2 cellular contexts compared by ENCODE assay signal in genomic region chr1:155893389-155894142, GRCh38.
TF ChIP-seq lines count a peak whose summit lies in the region.

No MANE protein-coding gene starts in this region.

TF ChIP-seq in IMR-90, 13 proteins besides CTCF, POLR2A, EP300 and RAD21:
- TF ChIP-seq SMC3 (IDR thresholded peaks at IDR 0.05; ENCODE audit: low read depth, low read length) (no peak), FOS (IDR thresholded peaks at IDR 0.05; ENCODE audit: low read depth, low read length) (0 out of 2 replicates have a peak, but pooled peaks have one; percentile 9), BHLHE40 (IDR thresholded peaks at IDR 0.05; ENCODE audit: low read depth, low read length) (peak; percentile 56; the same call in 1 of the 2 replicates), RFX5 (IDR thresholded peaks at IDR 0.05; ENCODE audit: low read depth, low read length) (no peak), MAZ (IDR thresholded peaks at IDR 0.05; ENCODE audit: borderline replicate concordance, low read depth, low read length) (no peak), NFE2L2 (IDR thresholded peaks at IDR 0.05; ENCODE audit: low read depth, low read length) (no peak), CEBPB (IDR thresholded peaks at IDR 0.05; ENCODE audit: low read depth, low read length) (peak; percentile 51), MAFK (IDR thresholded peaks at IDR 0.05; ENCODE audit: low read depth, low read length) (no peak; the same call in 1 of the 2 replicates), MXI1 (IDR thresholded peaks at IDR 0.05; ENCODE audit: borderline replicate concordance, low read depth, low read length) (no peak), CHD1 (IDR thresholded peaks at IDR 0.05; ENCODE audit: low read depth, low read length) (no peak), RCOR1 (IDR thresholded peaks at IDR 0.05; ENCODE audit: insufficient replicate concordance, low read length) (no peak)
- TF ChIP-seq, protein P1, sequence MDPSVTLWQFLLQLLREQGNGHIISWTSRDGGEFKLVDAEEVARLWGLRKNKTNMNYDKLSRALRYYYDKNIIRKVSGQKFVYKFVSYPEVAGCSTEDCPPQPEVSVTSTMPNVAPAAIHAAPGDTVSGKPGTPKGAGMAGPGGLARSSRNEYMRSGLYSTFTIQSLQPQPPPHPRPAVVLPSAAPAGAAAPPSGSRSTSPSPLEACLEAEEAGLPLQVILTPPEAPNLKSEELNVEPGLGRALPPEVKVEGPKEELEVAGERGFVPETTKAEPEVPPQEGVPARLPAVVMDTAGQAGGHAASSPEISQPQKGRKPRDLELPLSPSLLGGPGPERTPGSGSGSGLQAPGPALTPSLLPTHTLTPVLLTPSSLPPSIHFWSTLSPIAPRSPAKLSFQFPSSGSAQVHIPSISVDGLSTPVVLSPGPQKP (IDR thresholded peaks at IDR 0.05; ENCODE audit: borderline replicate concordance, low read depth, low read length), result no peak
- TF ChIP-seq, protein P2, sequence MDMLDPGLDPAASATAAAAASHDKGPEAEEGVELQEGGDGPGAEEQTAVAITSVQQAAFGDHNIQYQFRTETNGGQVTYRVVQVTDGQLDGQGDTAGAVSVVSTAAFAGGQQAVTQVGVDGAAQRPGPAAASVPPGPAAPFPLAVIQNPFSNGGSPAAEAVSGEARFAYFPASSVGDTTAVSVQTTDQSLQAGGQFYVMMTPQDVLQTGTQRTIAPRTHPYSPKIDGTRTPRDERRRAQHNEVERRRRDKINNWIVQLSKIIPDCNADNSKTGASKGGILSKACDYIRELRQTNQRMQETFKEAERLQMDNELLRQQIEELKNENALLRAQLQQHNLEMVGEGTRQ (IDR thresholded peaks at IDR 0.05; ENCODE audit: low read depth, low read length), result peak; percentile 97

TF ChIP-seq in K562, 482 proteins besides CTCF, POLR2A, EP300 and RAD21 (continues in another document):
- TF ChIP-seq KLF6 (CRISPR knock-in tag; IDR thresholded peaks at IDR 0.05; ENCODE audit: borderline replicate concordance) (no peak), CBX1 (IDR thresholded peaks at IDR 0.05; ENCODE audit: low read depth) (no peak), TEAD1 (CRISPR knock-in tag; IDR thresholded peaks at IDR 0.05) (0 out of 4 replicates have a peak, but pooled peaks of 1 of the 2 experiments have one; percentile 27), SNAPC5 (CRISPR knock-in tag; IDR thresholded peaks at IDR 0.05) (no peak), SRSF9 (IDR thresholded peaks at IDR 0.05; ENCODE audit: borderline replicate concordance, low read depth, low read length) (no peak), ZNF384 (IDR thresholded peaks at IDR 0.05; ENCODE audit: low read depth, low read length) (0 out of 2 replicates have a peak, but pooled peaks have one; percentile 18), RAD51 (IDR thresholded peaks at IDR 0.05; ENCODE audit: borderline replicate concordance, low read depth) (peak; percentile 75), CEBPB (tag; IDR thresholded peaks at IDR 0.05) (peak; percentile 76), KLF13 (tag; IDR thresholded peaks at IDR 0.05; ENCODE audit: borderline replicate concordance, low read depth) (no peak), ARID2 (IDR thresholded peaks at IDR 0.05) (no peak), ATF7 (IDR thresholded peaks at IDR 0.05) (peak; percentile 30; the same call in 1 of the 2 replicates), NCOA2 (IDR thresholded peaks at IDR 0.05; ENCODE audit: partially characterized antibody in 2 of 2) (no peak), GATA2 (CRISPR knock-in tag; IDR thresholded peaks at IDR 0.05) (no peak), MXI1 (IDR thresholded peaks at IDR 0.05; ENCODE audit: low read depth, low read length) (no peak), RBFOX2 (IDR thresholded peaks at IDR 0.05; ENCODE audit: low read depth, low read length) (no peak), FOXJ3 (CRISPR knock-in tag; IDR thresholded peaks at IDR 0.05) (no peak), ZNF232 (CRISPR knock-in tag; IDR thresholded peaks at IDR 0.05) (no peak), FOXP1 (CRISPR knock-in tag; IDR thresholded peaks at IDR 0.05) (no peak), ZNF586 (CRISPR knock-in tag; conservative IDR thresholded peaks at IDR 0.05) (no peak), USF1 (CRISPR knock-in tag; IDR thresholded peaks at IDR 0.05) (peak; percentile 70), RFX5 (IDR thresholded peaks at IDR 0.05; ENCODE audit: low read depth, low read length) (no peak), ZNF699 (CRISPR knock-in tag; IDR thresholded peaks at IDR 0.05; ENCODE audit: insufficient replicate concordance) (no peak), MAZ (CRISPR knock-in tag; conservative IDR thresholded peaks at IDR 0.05 in 1 of 2, IDR thresholded peaks at IDR 0.05 in 1 of 2) (no peak), ZNF57 (CRISPR knock-in tag; IDR thresholded peaks at IDR 0.05) (no peak), ERF (CRISPR knock-in tag; IDR thresholded peaks at IDR 0.05) (no peak), HNRNPUL1 (IDR thresholded peaks at IDR 0.05; ENCODE audit: low read length) (no peak), CEBPG (CRISPR knock-in tag; IDR thresholded peaks at IDR 0.05) (no peak), CEBPG (tag; conservative IDR thresholded peaks at IDR 0.05 in 1 of 2, IDR thresholded peaks at IDR 0.05 in 1 of 2) (peak; percentile 21 to 61; a peak in 2 of 4 replicates), CBX5 (IDR thresholded peaks at IDR 0.05; ENCODE audit: borderline replicate concordance, low read depth) (no peak), MITF (IDR thresholded peaks at IDR 0.05) (no peak), ZZZ3 (IDR thresholded peaks at IDR 0.05) (no peak), THAP7 (CRISPR knock-in tag; IDR thresholded peaks at IDR 0.05) (no peak)
- TF ChIP-seq, protein P3, sequence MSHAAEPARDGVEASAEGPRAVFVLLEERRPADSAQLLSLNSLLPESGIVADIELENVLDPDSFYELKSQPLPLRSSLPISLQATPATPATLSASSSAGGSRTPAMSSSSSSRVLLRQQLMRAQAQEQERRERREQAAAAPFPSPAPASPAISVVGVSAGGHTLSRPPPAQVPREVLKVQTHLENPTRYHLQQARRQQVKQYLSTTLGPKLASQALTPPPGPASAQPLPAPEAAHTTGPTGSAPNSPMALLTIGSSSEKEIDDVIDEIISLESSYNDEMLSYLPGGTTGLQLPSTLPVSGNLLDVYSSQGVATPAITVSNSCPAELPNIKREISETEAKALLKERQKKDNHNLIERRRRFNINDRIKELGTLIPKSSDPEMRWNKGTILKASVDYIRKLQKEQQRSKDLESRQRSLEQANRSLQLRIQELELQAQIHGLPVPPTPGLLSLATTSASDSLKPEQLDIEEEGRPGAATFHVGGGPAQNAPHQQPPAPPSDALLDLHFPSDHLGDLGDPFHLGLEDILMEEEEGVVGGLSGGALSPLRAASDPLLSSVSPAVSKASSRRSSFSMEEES (CRISPR knock-in tag; IDR thresholded peaks at IDR 0.05), result peak; percentile 70
- TF ChIP-seq, protein P4, sequence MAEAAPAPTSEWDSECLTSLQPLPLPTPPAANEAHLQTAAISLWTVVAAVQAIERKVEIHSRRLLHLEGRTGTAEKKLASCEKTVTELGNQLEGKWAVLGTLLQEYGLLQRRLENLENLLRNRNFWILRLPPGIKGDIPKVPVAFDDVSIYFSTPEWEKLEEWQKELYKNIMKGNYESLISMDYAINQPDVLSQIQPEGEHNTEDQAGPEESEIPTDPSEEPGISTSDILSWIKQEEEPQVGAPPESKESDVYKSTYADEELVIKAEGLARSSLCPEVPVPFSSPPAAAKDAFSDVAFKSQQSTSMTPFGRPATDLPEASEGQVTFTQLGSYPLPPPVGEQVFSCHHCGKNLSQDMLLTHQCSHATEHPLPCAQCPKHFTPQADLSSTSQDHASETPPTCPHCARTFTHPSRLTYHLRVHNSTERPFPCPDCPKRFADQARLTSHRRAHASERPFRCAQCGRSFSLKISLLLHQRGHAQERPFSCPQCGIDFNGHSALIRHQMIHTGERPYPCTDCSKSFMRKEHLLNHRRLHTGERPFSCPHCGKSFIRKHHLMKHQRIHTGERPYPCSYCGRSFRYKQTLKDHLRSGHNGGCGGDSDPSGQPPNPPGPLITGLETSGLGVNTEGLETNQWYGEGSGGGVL (CRISPR knock-in tag; IDR thresholded peaks at IDR 0.05), result no peak
- TF ChIP-seq, protein P1 (CRISPR knock-in tag; IDR thresholded peaks at IDR 0.05), result no peak
- TF ChIP-seq, protein P5, sequence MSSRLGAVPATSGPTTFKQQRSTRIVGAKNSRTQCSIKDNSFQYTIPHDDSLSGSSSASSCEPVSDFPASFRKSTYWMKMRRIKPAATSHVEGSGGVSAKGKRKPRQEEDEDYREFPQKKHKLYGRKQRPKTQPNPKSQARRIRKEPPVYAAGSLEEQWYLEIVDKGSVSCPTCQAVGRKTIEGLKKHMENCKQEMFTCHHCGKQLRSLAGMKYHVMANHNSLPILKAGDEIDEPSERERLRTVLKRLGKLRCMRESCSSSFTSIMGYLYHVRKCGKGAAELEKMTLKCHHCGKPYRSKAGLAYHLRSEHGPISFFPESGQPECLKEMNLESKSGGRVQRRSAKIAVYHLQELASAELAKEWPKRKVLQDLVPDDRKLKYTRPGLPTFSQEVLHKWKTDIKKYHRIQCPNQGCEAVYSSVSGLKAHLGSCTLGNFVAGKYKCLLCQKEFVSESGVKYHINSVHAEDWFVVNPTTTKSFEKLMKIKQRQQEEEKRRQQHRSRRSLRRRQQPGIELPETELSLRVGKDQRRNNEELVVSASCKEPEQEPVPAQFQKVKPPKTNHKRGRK (tag; IDR thresholded peaks at IDR 0.05), result no peak
- TF ChIP-seq, protein P6, sequence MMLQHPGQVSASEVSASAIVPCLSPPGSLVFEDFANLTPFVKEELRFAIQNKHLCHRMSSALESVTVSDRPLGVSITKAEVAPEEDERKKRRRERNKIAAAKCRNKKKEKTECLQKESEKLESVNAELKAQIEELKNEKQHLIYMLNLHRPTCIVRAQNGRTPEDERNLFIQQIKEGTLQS (IDR thresholded peaks at IDR 0.05), result peak; percentile 43; the same call in 1 of the 2 replicates
- TF ChIP-seq, protein P6 (CRISPR knock-in tag; conservative IDR thresholded peaks at IDR 0.05), result no peak
- TF ChIP-seq, protein P7, sequence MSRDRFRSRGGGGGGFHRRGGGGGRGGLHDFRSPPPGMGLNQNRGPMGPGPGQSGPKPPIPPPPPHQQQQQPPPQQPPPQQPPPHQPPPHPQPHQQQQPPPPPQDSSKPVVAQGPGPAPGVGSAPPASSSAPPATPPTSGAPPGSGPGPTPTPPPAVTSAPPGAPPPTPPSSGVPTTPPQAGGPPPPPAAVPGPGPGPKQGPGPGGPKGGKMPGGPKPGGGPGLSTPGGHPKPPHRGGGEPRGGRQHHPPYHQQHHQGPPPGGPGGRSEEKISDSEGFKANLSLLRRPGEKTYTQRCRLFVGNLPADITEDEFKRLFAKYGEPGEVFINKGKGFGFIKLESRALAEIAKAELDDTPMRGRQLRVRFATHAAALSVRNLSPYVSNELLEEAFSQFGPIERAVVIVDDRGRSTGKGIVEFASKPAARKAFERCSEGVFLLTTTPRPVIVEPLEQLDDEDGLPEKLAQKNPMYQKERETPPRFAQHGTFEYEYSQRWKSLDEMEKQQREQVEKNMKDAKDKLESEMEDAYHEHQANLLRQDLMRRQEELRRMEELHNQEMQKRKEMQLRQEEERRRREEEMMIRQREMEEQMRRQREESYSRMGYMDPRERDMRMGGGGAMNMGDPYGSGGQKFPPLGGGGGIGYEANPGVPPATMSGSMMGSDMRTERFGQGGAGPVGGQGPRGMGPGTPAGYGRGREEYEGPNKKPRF (IDR thresholded peaks at IDR 0.05; ENCODE audit: low read depth, low read length), result no peak
- TF ChIP-seq, protein P2 (CRISPR knock-in tag; IDR thresholded peaks at IDR 0.05), result peak; percentile 72
